Comparison of ENCODE assay signal across 10 cellular contexts in the genomic region with DNA sequence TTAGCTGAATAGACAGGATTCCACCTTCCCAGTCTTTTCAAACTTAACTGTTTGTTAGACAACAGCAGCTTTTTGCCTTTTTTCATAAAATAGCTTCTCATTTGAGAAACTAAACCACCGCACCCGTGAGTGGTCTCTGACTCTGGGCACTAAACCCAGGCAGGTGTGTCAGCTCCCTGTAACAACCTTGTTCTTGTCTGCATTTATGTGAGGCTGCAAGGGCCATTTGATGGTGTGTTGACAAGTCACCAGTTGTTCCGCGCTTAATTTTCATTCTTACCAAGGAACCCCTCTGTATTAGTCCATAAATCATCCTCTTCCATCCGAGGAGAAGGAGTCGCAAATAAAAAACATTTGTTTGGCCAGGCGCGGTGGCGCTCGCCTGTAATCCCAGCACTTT. TPM values are rescaled to one million over a fixed set of nuclear protein-coding genes. Genes with fewer than 3 reads are reported as not detected.
DNase-seq lines count a peak whose midpoint lies in the region; ATAC-seq and TF ChIP-seq lines count a peak whose summit lies in the region.
"Had no signal": no experiment of that assay in that cellular context is flagged by ENCODE, and none has a peak within 500 bp of the region (broad histone marks: within the 10 kb centered on the region; RNA-seq: fewer than 3 reads in every experiment).

No MANE protein-coding gene starts in this region.

- no peaks in the 10 kb centered on the region for H3K9me3 Mint-ChIP-seq in stimulated activated naive CD8-positive, alpha-beta T cell treated with anti-CD3 and anti-CD28 coated beads, Interleukin-15, Interleukin-2, amounts not matched to agents 100 ng/mL and 50 ng/mL, for 24 hours
- H3K9me3 Mint-ChIP-seq in stimulated activated naive CD8-positive, alpha-beta T cell treated with anti-CD3 and anti-CD28 coated beads, Interleukin-15, amount 100 ng/mL, for 72 hours, result no peaks in the 10 kb centered on the region

- no peak overlapping the region for H2AFZ ChIP-seq in mesenchymal stem cell (ENCODE audit: low read depth, low read length)

- no peak for DNase-seq in stimulated activated naive CD8-positive, alpha-beta T cell treated with anti-CD3 and anti-CD28 coated beads, Interleukin-15, amount 100 ng/mL, for 72 hours
- no peak for DNase-seq in T-helper 17 cell
- DNase-seq in mesenchymal stem cell, result peak; percentile 1
- DNase-seq in amygdala (lab: John Stamatoyannopoulos, UW), result no peak
- no peak for DNase-seq in erythroblast (lab: John Stamatoyannopoulos, UW)
- DNase-seq in stimulated activated CD4-positive, alpha-beta T cell treated with anti-CD3 and anti-CD28 coated beads, Interleukin-4, amount 100 ng/mL, for 24 hours, result no peak
- DNase-seq: foreskin keratinocyte, NCI-H1105 had no signal

- H3K27me3 ChIP-seq in mesenchymal stem cell (ENCODE audit: control insufficient read depth in 1 of 2, insufficient read depth in 1 of 2, low read length in 2 of 2), result peaks cover 20 to 50% of the 10 kb centered on the region in 2 experiments

- H3K9me3 ChIP-seq in T-helper 17 cell (ENCODE audit: control insufficient read depth, low read length, poor library complexity, severe bottlenecking) (no peaks in the 10 kb centered on the region), mesenchymal stem cell (ENCODE audit: control insufficient read depth, low read length) (no peaks in the 10 kb centered on the region)

- TF ChIP-seq POLR2A in erythroblast (IDR thresholded peaks at IDR 0.05; ENCODE audit: low read length), result no peak

- no peaks in the 10 kb centered on the region for H3K36me3 ChIP-seq in mesenchymal stem cell (ENCODE audit: control insufficient read depth in 1 of 2, insufficient read depth in 2 of 2, low read depth in 1 of 2, low read length in 2 of 2)

- no peak overlapping the region for H3K27ac ChIP-seq in mesenchymal stem cell (ENCODE audit: low read length, poor library complexity, severe bottlenecking)
- H3K27ac ChIP-seq: foreskin keratinocyte had no signal

- no peak overlapping the region for H2BK120ac ChIP-seq in mesenchymal stem cell (ENCODE audit: low read depth, low read length)

- H3K36me3 Mint-ChIP-seq in stimulated activated naive CD8-positive, alpha-beta T cell treated with anti-CD3 and anti-CD28 coated beads, Interleukin-15, Interleukin-2, amounts not matched to agents 100 ng/mL and 50 ng/mL, for 24 hours (ENCODE audit: low read depth), result no peaks in the 10 kb centered on the region
- H3K36me3 Mint-ChIP-seq in T-helper 17 cell (ENCODE audit: low read depth), result no peaks in the 10 kb centered on the region

- no peak overlapping the region for H2AK5ac ChIP-seq in mesenchymal stem cell (ENCODE audit: low read length, severe bottlenecking)

- no peak overlapping the region for H2BK5ac ChIP-seq in mesenchymal stem cell (ENCODE audit: low read depth, low read length, poor library complexity, severe bottlenecking)

- H3K27me3 Mint-ChIP-seq in stimulated activated naive CD8-positive, alpha-beta T cell treated with anti-CD3 and anti-CD28 coated beads, Interleukin-15, Interleukin-2, amounts not matched to agents 100 ng/mL and 50 ng/mL, for 24 hours, result no peaks in the 10 kb centered on the region
- peaks cover 9% of the 10 kb centered on the region for H3K27me3 Mint-ChIP-seq in stimulated activated naive CD8-positive, alpha-beta T cell treated with anti-CD3 and anti-CD28 coated beads, Interleukin-15, amount 100 ng/mL, for 72 hours
- peaks cover 7% of the 10 kb centered on the region for H3K27me3 Mint-ChIP-seq in T-helper 17 cell

- H3K23ac ChIP-seq in mesenchymal stem cell (ENCODE audit: low read length in 2 of 2), result no peak overlapping the region

- no peak overlapping the region for H3K4me2 ChIP-seq in mesenchymal stem cell (ENCODE audit: low read length, poor library complexity, severe bottlenecking)

- no peak overlapping the region for H3K4me3 ChIP-seq in mesenchymal stem cell (ENCODE audit: insufficient read depth in 1 of 2, low read depth in 1 of 2, low read length in 2 of 2)

- H3K4me3 Mint-ChIP-seq in stimulated activated naive CD8-positive, alpha-beta T cell treated with anti-CD3 and anti-CD28 coated beads, Interleukin-15, Interleukin-2, amounts not matched to agents 100 ng/mL and 50 ng/mL, for 24 hours, result peak overlapping the region; percentile 59
- peak overlapping the region in 1 of 2 donors; percentile 41 for H3K4me3 Mint-ChIP-seq in stimulated activated naive CD8-positive, alpha-beta T cell treated with anti-CD3 and anti-CD28 coated beads, Interleukin-15, amount 100 ng/mL, for 72 hours
- peak overlapping the region; percentile 60 for H3K4me3 Mint-ChIP-seq in T-helper 17 cell

- 88% methylated on average over 10 of the region's 10 CpGs for WGBS in mesenchymal stem cell

- no peak overlapping the region for H3K27ac Mint-ChIP-seq in stimulated activated naive CD8-positive, alpha-beta T cell treated with anti-CD3 and anti-CD28 coated beads, Interleukin-15, Interleukin-2, amounts not matched to agents 100 ng/mL and 50 ng/mL, for 24 hours
- H3K27ac Mint-ChIP-seq in stimulated activated naive CD8-positive, alpha-beta T cell treated with anti-CD3 and anti-CD28 coated beads, Interleukin-15, amount 100 ng/mL, for 72 hours, result no peak overlapping the region
- no peak overlapping the region for H3K27ac Mint-ChIP-seq in T-helper 17 cell

- H3K14ac ChIP-seq in mesenchymal stem cell (ENCODE audit: low read length in 2 of 2), result no peak overlapping the region

- no peak overlapping the region for H4K91ac ChIP-seq in mesenchymal stem cell (ENCODE audit: low read length)

- H2BK12ac ChIP-seq in mesenchymal stem cell (ENCODE audit: low read length in 2 of 2), result no peak overlapping the region

- peaks cover 13% of the 10 kb centered on the region for H3K4me1 Mint-ChIP-seq in stimulated activated naive CD8-positive, alpha-beta T cell treated with anti-CD3 and anti-CD28 coated beads, Interleukin-15, Interleukin-2, amounts not matched to agents 100 ng/mL and 50 ng/mL, for 24 hours (ENCODE audit: low read depth)
- H3K4me1 Mint-ChIP-seq in stimulated activated naive CD8-positive, alpha-beta T cell treated with anti-CD3 and anti-CD28 coated beads, Interleukin-15, amount 100 ng/mL, for 72 hours, result peaks cover 26% of the 10 kb centered on the region
- peaks cover 2% of the 10 kb centered on the region for H3K4me1 Mint-ChIP-seq in T-helper 17 cell

- no peak for ATAC-seq in stimulated activated naive CD8-positive, alpha-beta T cell treated with anti-CD3 and anti-CD28 coated beads, Interleukin-15, amount 100 ng/mL, for 72 hours
- ATAC-seq in T-helper 17 cell, result no peak
- no peak for ATAC-seq in GM19467 (IDR thresholded peaks at IDR 0.05; ENCODE audit: unreplicated experiment)

- H3K4me1 ChIP-seq in mesenchymal stem cell (ENCODE audit: control insufficient read depth, insufficient read depth, low read depth, low read length), result peaks cover 12% of the 10 kb centered on the region
- H3K4me1 ChIP-seq: foreskin keratinocyte had no signal

- H3K79me1 ChIP-seq in mesenchymal stem cell (replicated peaks; ENCODE audit: low read length, poor library complexity, severe bottlenecking), result no peaks in the 10 kb centered on the region

- no peak overlapping the region for H3K18ac ChIP-seq in mesenchymal stem cell (ENCODE audit: low read depth in 1 of 2, low read length in 2 of 2)

- H4K8ac ChIP-seq in mesenchymal stem cell (ENCODE audit: low read length), result no peak overlapping the region

- no peak overlapping the region for H3K4ac ChIP-seq in mesenchymal stem cell (ENCODE audit: low read depth in 1 of 2, low read length in 2 of 2)

- H3K9ac ChIP-seq in mesenchymal stem cell (ENCODE audit: low read length), result no peak overlapping the region

- no peak overlapping the region for H2BK15ac ChIP-seq in mesenchymal stem cell (ENCODE audit: low read depth, poor library complexity, severe bottlenecking)

RNA-seq across cellular contexts. Expression of a gene that starts 1.5 kb away (rescaled TPM):
- under 1 TPM in 1 of 2 donors, not detected in 1; 0.12 TPM for total RNA-seq in T-helper 17 cell
- 0.10 TPM for polyA plus RNA-seq in mesenchymal stem cell (2013, experiment 1 of 2)
- polyA plus RNA-seq in mesenchymal stem cell (2013, experiment 2 of 2), result 0.10 TPM
